Comparison of ENCODE assay signal across 9 cellular contexts in genomic region chr12:54052745-54053624, GRCh38. TPM values are rescaled to one million over a fixed set of nuclear protein-coding genes. Genes with fewer than 3 reads are reported as not detected.
DNase-seq lines count a peak whose midpoint lies in the region; ATAC-seq and TF ChIP-seq lines count a peak whose summit lies in the region.
"Had no signal": no experiment of that assay in that cellular context is flagged by ENCODE, and none has a peak within 500 bp of the region (broad histone marks: within the 10 kb centered on the region; RNA-seq: fewer than 3 reads in every experiment).

No MANE protein-coding gene starts in this region.

- H3K27me3 Mint-ChIP-seq in activated T-helper 17 cell treated with anti-CD3 and anti-CD28 coated beads, Interleukin-2, amount 50 U/mL, for 72 hours, result peaks cover 81% of the 10 kb centered on the region

- H3K9me3 Mint-ChIP-seq in activated T-helper 17 cell treated with anti-CD3 and anti-CD28 coated beads, Interleukin-2, amount 50 U/mL, for 72 hours, result no peaks in the 10 kb centered on the region

- H3K4me3 ChIP-seq in AG10803 (ENCODE audit: low read length) (no peak overlapping the region), kidney epithelial cell (ENCODE audit: low read depth, low read length) (peak overlapping the region; percentile 37), thoracic aorta (peak overlapping the region; percentile 75)

- DNase-seq in AG10803 (ENCODE audit: low read depth) (peak; percentile 75), kidney epithelial cell (ENCODE audit: low read depth) (no peak), thoracic aorta (ENCODE audit: low spot score) (no peak), NCI-H2196 treated with DMSO at 0.1 percent for 48 hours (lab: John Stamatoyannopoulos, UW; ENCODE audit: unreplicated experiment) (no peak), NCI-H2029 treated with DMSO at 0.1 percent for 48 hours (lab: John Stamatoyannopoulos, UW) (no peak)

- no peaks in the 10 kb centered on the region for H3K36me3 Mint-ChIP-seq in activated T-helper 17 cell treated with anti-CD3 and anti-CD28 coated beads, Interleukin-2, amount 50 U/mL, for 72 hours (ENCODE audit: low read depth)

- H3K27me3 ChIP-seq in kidney epithelial cell (ENCODE audit: control insufficient read depth, insufficient read depth, low read length), result peaks cover 13% of the 10 kb centered on the region
- no peaks in the 10 kb centered on the region for H3K27me3 ChIP-seq in thoracic aorta (replicated peaks; ENCODE audit: insufficient read depth)

- peaks cover 11% of the 10 kb centered on the region for H3K4me1 Mint-ChIP-seq in activated T-helper 17 cell treated with anti-CD3 and anti-CD28 coated beads, Interleukin-2, amount 50 U/mL, for 72 hours

- peaks cover 7 to 18% of the 10 kb centered on the region in 2 donors for H3K4me1 ChIP-seq in thoracic aorta (ENCODE audit: control insufficient read depth in 1 of 2, low read depth in 2 of 2)

- no peak overlapping the region for H3K27ac Mint-ChIP-seq in activated T-helper 17 cell treated with anti-CD3 and anti-CD28 coated beads, Interleukin-2, amount 50 U/mL, for 72 hours

- ATAC-seq in GM19035 (IDR thresholded peaks at IDR 0.05; ENCODE audit: unreplicated experiment) (peak; percentile 76), HG03378 (IDR thresholded peaks at IDR 0.05; ENCODE audit: unreplicated experiment) (peak; percentile 70), thoracic aorta (ENCODE audit: insufficient number of reproducible peaks, low FRiP score, low read depth) (no peak)
- no peak for ATAC-seq in activated T-helper 17 cell treated with anti-CD3 and anti-CD28 coated beads, Interleukin-2, amount 50 U/mL, for 72 hours (replicated peaks)

- H3K36me3 ChIP-seq in kidney epithelial cell (ENCODE audit: control insufficient read depth, insufficient read depth, low read length), result no peaks in the 10 kb centered on the region
- H3K36me3 ChIP-seq in thoracic aorta, result no peaks in the 10 kb centered on the region

- TF ChIP-seq CTCF in AG10803 (conservative IDR thresholded peaks at IDR 0.05; ENCODE audit: low read length) (no peak), kidney epithelial cell (IDR thresholded peaks at IDR 0.05; ENCODE audit: insufficient read depth, low read length, poor library complexity, severe bottlenecking) (no peak), thoracic aorta (IDR thresholded peaks at IDR 0.05) (no peak)

- H3K4me3 Mint-ChIP-seq in activated T-helper 17 cell treated with anti-CD3 and anti-CD28 coated beads, Interleukin-2, amount 50 U/mL, for 72 hours, result peak overlapping the region; percentile 57

- no peaks in the 10 kb centered on the region for H3K9me3 ChIP-seq in thoracic aorta

- H3K27ac ChIP-seq in thoracic aorta, result peak overlapping the region in 1 of 2 donors; percentile 40
- H3K27ac ChIP-seq: HL-60 had no signal

RNA-seq across cellular contexts. Expression of gene HOXC4, which starts 0.7 kb away (rescaled TPM):
- total RNA-seq in activated T-helper 17 cell treated with anti-CD3 and anti-CD28 coated beads, Interleukin-2, amount 50 U/mL, for 72 hours, result under 1 TPM in 1 of 2 donors, not detected in 1; 0.16 TPM
- total RNA-seq in kidney epithelial cell (1.3 and 2.5 TPM in 2 replicates), thoracic aorta (1 to 10 TPM in 1 of 2 donors, not detected in 1; 1.2 TPM)

RNA-seq across cellular contexts. Expression of gene HOXC5, which starts 20.1 kb away (rescaled TPM):
- not detected for total RNA-seq in activated T-helper 17 cell treated with anti-CD3 and anti-CD28 coated beads, Interleukin-2, amount 50 U/mL, for 72 hours
- 0.50 TPM in 1 of 2 replicates, not detected in the other for total RNA-seq in kidney epithelial cell
- total RNA-seq in thoracic aorta, result 1 to 10 TPM in 1 of 2 donors, not detected in 1; 1.8 TPM

RNA-seq across cellular contexts. Expression of gene HOXC6, which starts 24.7 kb away (rescaled TPM):
- total RNA-seq in activated T-helper 17 cell treated with anti-CD3 and anti-CD28 coated beads, Interleukin-2, amount 50 U/mL, for 72 hours, result not detected
- total RNA-seq in kidney epithelial cell, result 1.1 and 1.8 TPM in 2 replicates
- total RNA-seq in thoracic aorta, result not detected

RNA-seq across cellular contexts. Expression of gene HOXC8, which starts 44.2 kb away (rescaled TPM):
- total RNA-seq in activated T-helper 17 cell treated with anti-CD3 and anti-CD28 coated beads, Interleukin-2, amount 50 U/mL, for 72 hours, result not detected
- 0.41 and 0.67 TPM in 2 replicates for total RNA-seq in kidney epithelial cell
- total RNA-seq in thoracic aorta, result not detected

RNA-seq across cellular contexts. Expression of gene HOXC9, which starts 53.0 kb away (rescaled TPM):
- not detected for total RNA-seq in activated T-helper 17 cell treated with anti-CD3 and anti-CD28 coated beads, Interleukin-2, amount 50 U/mL, for 72 hours
- total RNA-seq in kidney epithelial cell (12.3 and 15.5 TPM in 2 replicates), thoracic aorta (not detected)

Comparison
In these comparisons a context has a peak if more than half of its experiments do, and no peak if none do; other contexts are left out.
1. ATAC-seq: peak in GM19035 (single experiment) and HG03378 (single experiment); none in activated T-helper 17 cell treated with anti-CD3 and anti-CD28 coated beads, Interleukin-2, amount 50 U/mL, for 72 hours (single experiment) and thoracic aorta (single experiment).